ENCODE assay signal across 20 cellular contexts in the genomic region with DNA sequence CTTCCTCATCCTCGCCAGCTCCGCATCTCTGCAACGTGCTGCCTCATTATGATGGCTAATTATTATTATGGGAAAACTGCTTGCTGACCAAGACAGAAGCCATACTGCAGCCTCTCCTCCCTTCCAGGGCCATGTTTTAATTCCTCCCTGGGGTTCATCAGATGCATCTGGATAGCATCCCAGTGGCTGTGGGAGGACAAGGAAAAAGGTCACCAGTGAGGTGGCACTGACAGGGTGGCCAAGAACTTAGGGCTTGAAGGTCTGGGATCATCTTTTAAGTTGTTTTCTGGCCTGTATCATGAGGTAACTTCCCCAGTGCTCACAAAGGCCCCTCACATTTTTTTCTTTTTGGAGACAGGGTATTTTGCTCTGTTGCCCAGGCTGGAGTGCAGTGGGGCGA. TPM values are rescaled to one million over a fixed set of nuclear protein-coding genes. Genes with fewer than 3 reads are reported as not detected.
DNase-seq lines count a peak whose midpoint lies in the region; ATAC-seq and TF ChIP-seq lines count a peak whose summit lies in the region.
"Had no signal": no experiment of that assay in that cellular context is flagged by ENCODE, and none has a peak within 500 bp of the region (broad histone marks: within the 10 kb centered on the region; RNA-seq: fewer than 3 reads in every experiment).

No MANE protein-coding gene starts in this region.

- TF ChIP-seq CTCF in MCF 10A (IDR thresholded peaks at IDR 0.05; ENCODE audit: unreplicated experiment) (no peak), breast epithelium (IDR thresholded peaks at IDR 0.05) (no peak), fibroblast of mammary gland (conservative IDR thresholded peaks at IDR 0.05; ENCODE audit: control insufficient read depth, insufficient read depth, low read depth, low read length) (no peak), MM.1S (IDR thresholded peaks at IDR 0.05; ENCODE audit: low read length) (no peak)

- H3K36me3 ChIP-seq in breast epithelium (no peaks in the 10 kb centered on the region), MM.1S (replicated peaks; ENCODE audit: insufficient read depth, low read length) (no peaks in the 10 kb centered on the region)
- H3K36me3 ChIP-seq: gastrocnemius medialis had no signal

- H3K27me3 Mint-ChIP-seq in MCF 10A (ENCODE audit: insufficient read depth, unreplicated experiment) (no peaks in the 10 kb centered on the region), T-cell (no peaks in the 10 kb centered on the region)

- H3K9me3 Mint-ChIP-seq in MCF 10A (ENCODE audit: unreplicated experiment) (no peaks in the 10 kb centered on the region), T-cell (no peaks in the 10 kb centered on the region)
- H3K9me3 Mint-ChIP-seq: HFFc6; IgD-negative memory B cell; memory B cell; stimulated activated memory B cell treated with anti-CD40 and anti-IgM and Interleukin-4, amounts not matched to agents 10 μg/mL and 1 μg/mL and 100 μg/mL, for 72 hours had no signal

- H3K27me3 ChIP-seq in breast epithelium = no peaks in the 10 kb centered on the region
- H3K27me3 ChIP-seq in MM.1S (replicated peaks; ENCODE audit: insufficient read depth, low read length) = peaks cover 3% of the 10 kb centered on the region; the same call in 1 of the 2 replicates

- H3K36me3 Mint-ChIP-seq in MCF 10A (ENCODE audit: insufficient read depth, unreplicated experiment) (no peaks in the 10 kb centered on the region), T-cell (no peaks in the 10 kb centered on the region)
- H3K36me3 Mint-ChIP-seq: IgD-negative memory B cell; memory B cell; stimulated activated memory B cell treated with anti-CD40 and anti-IgM and Interleukin-4, amounts not matched to agents 10 μg/mL and 1 μg/mL and 100 μg/mL, for 72 hours had no signal

- H4K20me1 ChIP-seq in MM.1S (ENCODE audit: insufficient read depth, low read length) = no peaks in the 10 kb centered on the region

- POLR2A ChIA-PET in MCF 10A (lab: Yijun Ruan, JAX) = interaction anchor here (1.2 kb wide), 1 partner anchor 28 kb away, joined by 3 read pairs; no protein-coding TSS in a partner anchor
- POLR2A ChIA-PET in T-cell (lab: Charles Lee) = no interaction called here

- H3K27ac Mint-ChIP-seq in MCF 10A (ENCODE audit: low read depth, unreplicated experiment) (no peak overlapping the region), T-cell (peak overlapping the region; percentile 88 to 89)
- H3K27ac Mint-ChIP-seq: HFFc6; IgD-negative memory B cell; memory B cell; stimulated activated memory B cell treated with anti-CD40 and anti-IgM and Interleukin-4, amounts not matched to agents 10 μg/mL and 1 μg/mL and 100 μg/mL, for 72 hours had no signal

- no peaks in the 10 kb centered on the region for H3K9me2 ChIP-seq in MM.1S (replicated peaks; ENCODE audit: insufficient read depth, low read length)

- DNase-seq in MCF 10A (ENCODE audit: unreplicated experiment) (no peak), breast epithelium (ENCODE audit: low spot score in 2 of 2) (no peak), T-cell (no peak), fibroblast of mammary gland (ENCODE audit: low read depth) (peak; percentile 2), occipital lobe (lab: John Stamatoyannopoulos, UW) (no peak), MM.1S (no peak)
- no peak for DNase-seq in stimulated activated naive CD4-positive, alpha-beta T cell (lab: John Stamatoyannopoulos, UW)
- DNase-seq: activated CD4-positive, alpha-beta T cell treated with anti-CD3 and anti-CD28 coated beads for 4 hours; activated gamma-delta T cell; cerebellar nuclear complex; effector CD4-positive, alpha-beta T cell; gastrocnemius medialis; MV-4-11; NCI-H446; SW 1271 had no signal

- H3F3A ChIP-seq in MM.1S (ENCODE audit: insufficient read depth, low read length) = peaks cover 3% of the 10 kb centered on the region; the same call in 1 of the 2 replicates

- peak overlapping the region; percentile 14 for H3K4me3 Mint-ChIP-seq in MCF 10A (ENCODE audit: unreplicated experiment)
- H3K4me3 Mint-ChIP-seq in T-cell = peak overlapping the region in 2 of 3 donors; percentile 61 to 67
- H3K4me3 Mint-ChIP-seq: stimulated activated memory B cell treated with anti-CD40 and anti-IgM and Interleukin-4, amounts not matched to agents 10 μg/mL and 1 μg/mL and 100 μg/mL, for 72 hours had no signal

- H3K4me1 ChIP-seq in breast epithelium (peaks cover 0 to 4% of the 10 kb centered on the region in 2 donors), MM.1S (ENCODE audit: low read length) (peaks cover 14% of the 10 kb centered on the region)
- H3K4me1 ChIP-seq: gastrocnemius medialis had no signal

- intact Hi-C loops in MCF 10A (cut with micrococcal nuclease) = no loop called here
- intact Hi-C loops in breast epithelium (cut with DNase I; ENCODE audit: low total_unique reads) = loop anchor here (5.0 kb wide), 2 partner anchors 844 to 1204 kb away; no protein-coding TSS in a partner anchor

- H3K27ac ChIP-seq in breast epithelium (no peak overlapping the region), MM.1S (ENCODE audit: low read length) (no peak overlapping the region)
- H3K27ac ChIP-seq: gastrocnemius medialis had no signal

- CTCF ChIA-PET in MCF 10A (lab: Yijun Ruan, JAX) = interaction anchor here (0.7 to 4.4 kb wide), 6 partner anchors 8 to 173 kb away, joined by 3 to 22 read pairs (median 4); no protein-coding TSS in a partner anchor
- CTCF ChIA-PET in T-cell (lab: Charles Lee) = no interaction called here

- BruUV-seq in MCF 10A (replicated peaks; lab: Mats Ljungman, UMichigan) = no TSS peak

- H3K9me3 ChIP-seq in breast epithelium (no peaks in the 10 kb centered on the region), MM.1S (replicated peaks; ENCODE audit: insufficient read depth, low read length) (no peaks in the 10 kb centered on the region)
- H3K9me3 ChIP-seq: gastrocnemius medialis had no signal

- H2AFZ ChIP-seq in MM.1S (ENCODE audit: low read length) = no peak overlapping the region

- ATAC-seq in T-cell (replicated peaks in 1 of 4) = no peak
- ATAC-seq in GM19023 (IDR thresholded peaks at IDR 0.05; ENCODE audit: unreplicated experiment) = no peak
- ATAC-seq: gastrocnemius medialis had no signal

- H3K9ac ChIP-seq in MM.1S (ENCODE audit: low read length) = no peak overlapping the region

- H3K4me3 ChIP-seq in breast epithelium (peak overlapping the region in 1 of 3 donors; percentile 8), fibroblast of mammary gland (ENCODE audit: control insufficient read depth, low read depth, low read length) (no peak overlapping the region), MM.1S (ENCODE audit: low read length) (no peak overlapping the region)
- H3K4me3 ChIP-seq: gastrocnemius medialis had no signal

- H3K4me1 Mint-ChIP-seq in MCF 10A (ENCODE audit: insufficient read depth, unreplicated experiment) (peaks cover 11% of the 10 kb centered on the region), T-cell (peaks cover 50 to 52% (median 50%) of the 10 kb centered on the region in 3 donors)

- no peak overlapping the region for H3K4me2 ChIP-seq in MM.1S (ENCODE audit: low read depth, low read length)

- no peak for TF ChIP-seq POLR2A in breast epithelium (IDR thresholded peaks at IDR 0.05)

- H3K79me2 ChIP-seq in MM.1S (ENCODE audit: low read length) = no peaks in the 10 kb centered on the region

RNA-seq across cellular contexts. Expression of a gene that starts 39.6 kb away (rescaled TPM):
- total RNA-seq in MCF 10A (2022) (0.09 TPM in 1 of 2 replicates, not detected in the other), breast epithelium (under 1 TPM; under 0.01 to 0.29 (median 0.16) TPM), T-cell (1 to 10 TPM; 2.9 to 4.6 (median 3.0) TPM), occipital lobe (8.0 TPM)
- total RNA-seq: HFFc6 had no signal

RNA-seq across cellular contexts. Expression of a gene that starts 52.3 kb away (rescaled TPM):
- 0.20 and 0.30 TPM in 2 replicates for total RNA-seq in MCF 10A (2022)
- total RNA-seq in breast epithelium = 10 to 100 TPM in 1 of 3 donors, 1 to 10 TPM in 2; 3.8 to 35.1 (median 5.1) TPM
- 10 to 100 TPM in 1 of 5 donors, 1 to 10 TPM in 4; 4.8 to 10.1 (median 5.0) TPM for total RNA-seq in T-cell
- total RNA-seq in occipital lobe = 0.78 TPM
